ENCODE assay signal across 20 cellular contexts in the genomic region with DNA sequence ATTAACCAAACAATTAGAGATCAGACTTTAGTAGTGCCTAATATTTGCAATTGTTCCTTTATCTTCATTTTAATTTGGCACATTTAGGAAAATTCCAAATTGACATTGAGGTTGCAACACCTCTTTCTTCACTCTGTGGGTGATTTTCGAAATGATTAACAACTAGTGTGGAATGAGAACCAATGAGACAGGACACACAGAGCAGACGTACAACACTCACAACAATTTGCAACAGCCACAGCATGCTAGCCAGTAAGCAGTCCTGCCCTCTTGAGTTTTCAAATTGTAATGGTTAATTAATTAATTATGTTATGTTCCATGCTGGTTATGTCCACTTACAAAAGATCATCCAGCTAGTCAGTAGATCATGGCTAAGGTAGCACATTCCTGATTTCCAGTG.
A peak's percentile ranks its signal among the peaks of the same experiment; 100 is the strongest.
DNase-seq lines count a peak whose midpoint lies in the region; ATAC-seq lines count a peak whose summit lies in the region.
"Had no signal": no experiment of that assay in that cellular context is flagged by ENCODE, and none has a peak within 500 bp of the region (broad histone marks: within the 10 kb centered on the region; RNA-seq: fewer than 3 reads in every experiment).

No MANE protein-coding gene starts in this region.

- H3K4me1 ChIP-seq in CD8-positive, alpha-beta memory T cell (ENCODE audit: insufficient read depth, low read length): no peaks in the 10 kb centered on the region
- H3K4me1 ChIP-seq: BLaER1 had no signal

- no peak for ATAC-seq in HG03139 (IDR thresholded peaks at IDR 0.05; ENCODE audit: unreplicated experiment)
- ATAC-seq: GM12878 had no signal

- H3K36me3 Mint-ChIP-seq in CD8-positive, alpha-beta memory T cell: no peaks in the 10 kb centered on the region
- H3K36me3 Mint-ChIP-seq: CD14-positive monocyte; CD4-positive, alpha-beta memory T cell had no signal

- no peaks in the 10 kb centered on the region for H3K36me3 ChIP-seq in CD8-positive, alpha-beta memory T cell (ENCODE audit: insufficient read depth, low read length)
- H3K36me3 ChIP-seq: BLaER1 had no signal

- H3K4me1 Mint-ChIP-seq in CD8-positive, alpha-beta memory T cell: no peaks in the 10 kb centered on the region
- H3K4me1 Mint-ChIP-seq: CD14-positive monocyte; CD4-positive, alpha-beta memory T cell; H9 had no signal

- H3K4me3 Mint-ChIP-seq in CD8-positive, alpha-beta memory T cell: no peak overlapping the region
- H3K4me3 Mint-ChIP-seq: CD14-positive monocyte; CD4-positive, alpha-beta memory T cell; H9 had no signal

- no peak overlapping the region for H3K4me3 ChIP-seq in CD8-positive, alpha-beta memory T cell (ENCODE audit: low read length)
- H3K4me3 ChIP-seq: BLaER1, GM12878 had no signal

- H3K9me3 ChIP-seq in CD8-positive, alpha-beta memory T cell (ENCODE audit: low read length): no peaks in the 10 kb centered on the region
- H3K9me3 ChIP-seq: BLaER1 had no signal

- DNase-seq in SIG-M5 treated with dmso at 0.1 percent for 504 hours (lab: John Stamatoyannopoulos, UW; ENCODE audit: unreplicated experiment) (peak; percentile 0), SIG-M5 (lab: John Stamatoyannopoulos, UW) (no peak), MV-4-11 (lab: John Stamatoyannopoulos, UW) (peak; percentile 43), amniotic epithelial cell (ENCODE audit: low read depth) (peak; percentile 51), renal cortical epithelial cell (ENCODE audit: low read depth) (peak; percentile 11), putamen (ENCODE audit: low spot score) (no peak)
- no peak for DNase-seq in CD8-positive, alpha-beta memory T cell
- DNase-seq: 8988T; Calu3; CD4-positive, alpha-beta memory T cell; DMS 273 treated with DMSO at 0.1 percent for 48 hours; DMS53; DND-41; EL; H9; IMR-90 had no signal

- no peaks in the 10 kb centered on the region for H3K27me3 ChIP-seq in CD8-positive, alpha-beta memory T cell (ENCODE audit: insufficient read depth, low read length, poor library complexity, severe bottlenecking)
- H3K27me3 ChIP-seq: BLaER1 had no signal

- POLR2A ChIA-PET in CD8-positive, alpha-beta memory T cell (lab: Charles Lee): no interaction called here

- peaks cover 0 to 16% (median 2%) of the 10 kb centered on the region in 5 donors for H3K9me3 Mint-ChIP-seq in CD8-positive, alpha-beta memory T cell
- H3K9me3 Mint-ChIP-seq: H9 had no signal

- no peak overlapping the region for H3K27ac ChIP-seq in CD8-positive, alpha-beta memory T cell (ENCODE audit: low read depth, low read length)
- H3K27ac ChIP-seq: BLaER1 had no signal

- H3K27ac Mint-ChIP-seq in CD8-positive, alpha-beta memory T cell: no peak overlapping the region
- H3K27ac Mint-ChIP-seq: CD14-positive monocyte; CD4-positive, alpha-beta memory T cell; H9 had no signal

- no peaks in the 10 kb centered on the region for H3K27me3 Mint-ChIP-seq in CD8-positive, alpha-beta memory T cell
- H3K27me3 Mint-ChIP-seq: CD4-positive, alpha-beta memory T cell had no signal

- CTCF ChIA-PET in CD8-positive, alpha-beta memory T cell (lab: Charles Lee): no interaction called here

Comparison
In these comparisons a context has a peak if more than half of its experiments do, and no peak if none do; other contexts are left out.
1. DNase-seq: peak in SIG-M5 treated with dmso at 0.1 percent for 504 hours (single experiment), MV-4-11 (single experiment), amniotic epithelial cell (single experiment) and renal cortical epithelial cell (single experiment); none in SIG-M5 (single experiment), CD8-positive, alpha-beta memory T cell (0 of 5) and putamen (single experiment).